Comparison of ENCODE assay signal across 26 cellular contexts in the genomic region with DNA sequence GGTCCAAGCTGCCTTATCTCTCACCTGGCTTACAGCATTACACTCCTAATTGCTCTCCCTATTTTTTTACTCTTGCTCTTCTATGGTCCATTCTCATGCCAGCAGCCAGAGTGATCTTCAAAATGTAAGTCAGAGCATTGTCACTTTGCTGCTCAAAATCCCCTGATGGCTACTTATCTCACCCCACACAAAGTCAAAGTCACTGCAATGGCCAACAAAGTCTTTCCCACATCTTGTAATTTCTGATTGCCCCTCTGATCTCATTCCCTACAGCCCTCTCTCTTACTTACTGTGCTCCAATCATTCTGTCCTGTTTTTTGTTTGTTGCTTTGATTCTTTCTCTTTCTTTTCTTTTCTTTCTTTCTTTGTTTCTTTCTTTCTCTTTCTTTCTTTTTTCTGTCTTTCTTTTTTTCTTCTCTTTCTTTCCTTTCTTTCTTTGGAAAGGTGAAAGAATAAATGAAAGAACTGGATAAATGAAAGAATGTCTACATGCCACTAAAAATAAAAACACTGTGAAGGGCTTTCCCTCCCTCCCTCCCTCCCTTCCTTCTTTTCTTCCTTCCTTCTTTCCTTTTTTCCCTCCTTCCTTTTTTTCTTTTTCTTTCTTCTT.
"Had no signal": no experiment of that assay in that cellular context is flagged by ENCODE, and none has a peak within 500 bp of the region (broad histone marks: within the 10 kb centered on the region; RNA-seq: fewer than 3 reads in every experiment).

No MANE protein-coding gene starts in this region.

- H3K27me3 ChIP-seq: neural progenitor cell, ovary, right lobe of liver, sigmoid colon, stomach, thyroid gland, tibial nerve, upper lobe of left lung, vagina had no signal

- H3K4me3 ChIP-seq: neural progenitor cell, ovary, psoas muscle, right lobe of liver, sigmoid colon, stomach, thoracic aorta, thyroid gland, tibial nerve, upper lobe of left lung, vagina had no signal

- H3K79me2 ChIP-seq: parathyroid adenoma had no signal

- H3K27ac ChIP-seq: neural progenitor cell, ovary, parathyroid adenoma, psoas muscle, right lobe of liver, sigmoid colon, stomach, thoracic aorta, thyroid gland, tibial nerve, upper lobe of left lung, vagina had no signal

- DNase-seq: natural killer cell; occipital lobe; ovary; posterior cingulate gyrus; psoas muscle; right cardiac atrium; right lobe of liver; sigmoid colon; small intestine; stimulated activated CD4-positive, alpha-beta T cell treated with anti-CD3 and anti-CD28 coated beads, Interleukin-15, amount 100 ng/mL, for 24 hours; stimulated activated CD4-positive, alpha-beta T cell treated with anti-CD3 and anti-CD28 coated beads, Interleukin-2, amount 100 ng/mL, for 24 hours; stimulated activated CD4-positive, alpha-beta T cell treated with anti-CD3 and anti-CD28 coated beads, Interleukin-2, amount 100 ng/mL, for 48 hours; stimulated activated CD4-positive, alpha-beta T cell treated with anti-CD3 and anti-CD28 coated beads, Interleukin-4, amount 100 ng/mL, for 24 hours; stimulated activated naive B cell treated with anti-CD40 and anti-IgM and Interleukin-4, amounts not matched to agents 10 μg/mL and 1 μg/mL and 100 μg/mL, for 72 hours; stimulated activated naive CD4-positive, alpha-beta T cell treated with Interleukin-2 at 50 U/mL for 16 hours; stomach; thyroid gland; trophoblast cell; upper lobe of left lung had no signal

- H3K9me3 ChIP-seq: ovary, psoas muscle, right lobe of liver, sigmoid colon, stomach, thoracic aorta, thyroid gland, tibial nerve, upper lobe of left lung, vagina had no signal

- H3K9ac ChIP-seq: neural progenitor cell, parathyroid adenoma had no signal

- H3K4me1 ChIP-seq: parathyroid adenoma, right lobe of liver, thyroid gland, vagina had no signal

- ATAC-seq: natural killer cell; psoas muscle; right cardiac atrium; right lobe of liver; stimulated activated effector memory CD8-positive, alpha-beta T cell treated with anti-CD3 and anti-CD28 coated beads, Interleukin-12 subunit alpha, Interleukin-12 subunit beta, amount 100 ng/mL, for 72 hours; stimulated activated naive B cell treated with anti-CD40 and anti-IgM and Interleukin-4, amounts not matched to agents 10 μg/mL and 1 μg/mL and 100 μg/mL, for 72 hours had no signal

- H3K36me3 ChIP-seq: neural progenitor cell, ovary, right lobe of liver, sigmoid colon, stomach, thoracic aorta, thyroid gland, tibial nerve, upper lobe of left lung, vagina had no signal

- H2AFZ ChIP-seq: parathyroid adenoma had no signal

- H3K4me2 ChIP-seq: neural progenitor cell had no signal

- FAIRE-seq: small intestine, urothelium cell line had no signal
